23 cellular contexts compared by ENCODE assay signal in the genomic region with DNA sequence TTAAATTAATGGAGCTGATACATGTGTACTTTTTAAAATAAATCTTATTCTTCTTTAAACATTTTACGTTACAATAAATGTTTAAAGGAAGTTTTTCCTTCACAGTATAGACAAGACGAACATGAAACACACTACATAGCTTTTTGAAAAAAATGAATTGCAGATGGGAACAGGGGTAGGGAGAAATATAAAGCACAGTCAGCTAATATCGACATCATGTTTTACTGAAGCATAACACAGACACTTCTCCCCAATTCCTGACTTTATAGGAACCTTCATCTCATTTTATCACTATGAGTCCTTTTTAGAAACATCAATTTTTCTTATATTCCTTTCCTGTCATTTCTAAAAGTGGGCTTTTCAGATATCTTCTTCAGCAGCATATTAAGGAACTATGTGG.
"Had no signal": no experiment of that assay in that cellular context is flagged by ENCODE, and none has a peak within 500 bp of the region (broad histone marks: within the 10 kb centered on the region; RNA-seq: fewer than 3 reads in every experiment).

No MANE protein-coding gene starts in this region.

- H3K27ac Mint-ChIP-seq: IgD-negative memory B cell; T-cell; T-helper 1 cell treated with Interleukin-12 subunit alpha and Interleukin-12 subunit beta and Interleukin-4 antibody, amounts not matched to agents 30 μg/mL and 1 μg/mL, for 36 hours had no signal

- H3K36me3 ChIP-seq: SJSA1 had no signal

- H3K27ac ChIP-seq: SJSA1, SK-N-MC had no signal

- H3K27me3 ChIP-seq: SJSA1 had no signal

- H3K4me3 Mint-ChIP-seq: IgD-negative memory B cell; T-cell; T-helper 1 cell treated with Interleukin-12 subunit alpha and Interleukin-12 subunit beta and Interleukin-4 antibody, amounts not matched to agents 30 μg/mL and 1 μg/mL, for 36 hours had no signal

- H3K9me3 ChIP-seq: SJSA1 had no signal

- ATAC-seq: T-cell had no signal

- DNase-seq: Karpas-422, KBM-7, MM.1S, NCI-H1092 treated with DMSO at 0.1 percent for 48 hours, NCI-H1436, NCI-H187, NCI-H2029, NCI-H2081 treated with DMSO at 0.1 percent for 48 hours, NCI-H2171, NCI-H226, NCI-H510A, NCI-H524 treated with DMSO at 0.1 percent for 48 hours, NCI-H69, NCI-H774, Right ventricle myocardium superior, RPMI8226, SIG-M5, SW 1271, T-cell had no signal

- H3K27me3 Mint-ChIP-seq: IgD-negative memory B cell, T-cell had no signal

- H3K4me3 ChIP-seq: SJSA1, SK-N-MC had no signal

- H3K36me3 Mint-ChIP-seq: IgD-negative memory B cell, T-cell had no signal
